21 cellular contexts compared by ENCODE assay signal in the genomic region with DNA sequence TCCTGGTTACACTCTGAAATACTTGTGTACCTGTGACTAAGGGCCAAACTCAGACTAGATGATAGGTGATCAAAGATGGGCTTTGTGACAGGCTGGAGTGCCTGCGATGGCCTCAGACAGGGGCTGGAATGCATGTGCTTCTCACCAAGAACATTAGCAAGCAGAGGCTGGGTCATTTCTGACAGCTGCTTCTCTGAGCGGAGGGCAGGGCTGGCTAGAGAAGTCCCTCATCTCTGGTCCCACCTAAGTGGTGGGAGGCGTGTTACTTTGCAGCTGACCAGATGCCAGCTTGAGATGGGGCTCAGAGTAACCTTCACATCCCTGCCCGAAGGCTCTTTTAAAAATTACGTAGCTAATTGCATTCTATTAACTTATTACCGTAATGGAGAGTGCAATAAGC.
"Had no signal": no experiment of that assay in that cellular context is flagged by ENCODE, and none has a peak within 500 bp of the region (broad histone marks: within the 10 kb centered on the region; RNA-seq: fewer than 3 reads in every experiment).

No MANE protein-coding gene starts in this region.

- H3K4me3 ChIP-seq: ascending aorta, gastrocnemius medialis, prostate gland, right atrium auricular region, stomach, testis, upper lobe of left lung had no signal

- H3K36me3 ChIP-seq: ascending aorta, gastrocnemius medialis, prostate gland, right atrium auricular region, stomach, upper lobe of left lung had no signal

- H3K4me1 ChIP-seq: ascending aorta, gastrocnemius medialis, prostate gland, right atrium auricular region, testis had no signal

- H3K4me3 Mint-ChIP-seq: activated naive CD4-positive, alpha-beta T cell treated with anti-CD3 and anti-CD28 coated beads, Interleukin-2, amount 50 U/mL, for 24 hours; memory B cell; naive B cell; neural crest cell; stimulated activated effector memory CD8-positive, alpha-beta T cell treated with anti-CD3 and anti-CD28 coated beads, Interleukin-12 subunit alpha, Interleukin-12 subunit beta, amount 100 ng/mL, for 72 hours had no signal

- H3K27ac Mint-ChIP-seq: activated naive CD4-positive, alpha-beta T cell treated with anti-CD3 and anti-CD28 coated beads, Interleukin-2, amount 50 U/mL, for 24 hours; memory B cell; stimulated activated effector memory CD8-positive, alpha-beta T cell treated with anti-CD3 and anti-CD28 coated beads, Interleukin-12 subunit alpha, Interleukin-12 subunit beta, amount 100 ng/mL, for 72 hours had no signal

- ATAC-seq: gastrocnemius medialis; stimulated activated effector memory CD8-positive, alpha-beta T cell treated with anti-CD3 and anti-CD28 coated beads, Interleukin-12 subunit alpha, Interleukin-12 subunit beta, amount 100 ng/mL, for 72 hours had no signal

- H3K9me3 ChIP-seq: ascending aorta, prostate gland, testis had no signal

- H3K27me3 Mint-ChIP-seq: memory B cell had no signal

- H3K36me3 Mint-ChIP-seq: activated naive CD4-positive, alpha-beta T cell treated with anti-CD3 and anti-CD28 coated beads, Interleukin-2, amount 50 U/mL, for 24 hours; memory B cell; stimulated activated effector memory CD8-positive, alpha-beta T cell treated with anti-CD3 and anti-CD28 coated beads, Interleukin-12 subunit alpha, Interleukin-12 subunit beta, amount 100 ng/mL, for 72 hours had no signal

- H3K27me3 ChIP-seq: ascending aorta, gastrocnemius medialis, right atrium auricular region, testis, upper lobe of left lung had no signal

- H3K27ac ChIP-seq: ascending aorta, gastrocnemius medialis, prostate gland, right atrium auricular region, stomach, testis, upper lobe of left lung had no signal

- DNase-seq: activated CD4-positive, alpha-beta T cell treated with anti-CD3 and anti-CD28 coated beads, Interleukin-2, amount 50 U/mL, for 1 hour; activated CD8-positive, alpha-beta memory T cell treated with anti-CD3 and anti-CD28 coated beads for 24 hours; activated CD8-positive, alpha-beta memory T cell treated with anti-CD3 and anti-CD28 coated beads, Interleukin-2, amount 50 U/mL, for 48 hours; activated effector memory CD4-positive, alpha-beta T cell treated with Interleukin-2 at 50 U/mL for 16 hours; activated T-cell treated with anti-CD3 and anti-CD28 coated beads, Interleukin-2, amount 50 U/mL, for 48 hours; cortex of kidney; effector CD4-positive, alpha-beta T cell; gastrocnemius medialis; naive B cell; stimulated activated CD4-positive, alpha-beta T cell treated with anti-CD3 and anti-CD28 coated beads, Interleukin-4, amount 100 ng/mL, for 1 hour; stomach; T-helper 9 cell; testis; upper lobe of left lung had no signal

- H3K4me1 Mint-ChIP-seq: activated naive CD4-positive, alpha-beta T cell treated with anti-CD3 and anti-CD28 coated beads, Interleukin-2, amount 50 U/mL, for 24 hours; memory B cell; neural crest cell; stimulated activated effector memory CD8-positive, alpha-beta T cell treated with anti-CD3 and anti-CD28 coated beads, Interleukin-12 subunit alpha, Interleukin-12 subunit beta, amount 100 ng/mL, for 72 hours had no signal
